Comparison of ENCODE assay signal across 1 cellular context in genomic region chr7:30761214-30762156, GRCh38.
A peak's percentile ranks its signal among the peaks of the same experiment; 100 is the strongest.
TF ChIP-seq lines count a peak whose summit lies in the region.

No MANE protein-coding gene starts in this region.

TF ChIP-seq in K562, 482 proteins besides CTCF, POLR2A, EP300 and RAD21 (continued from another document and continues in another):
- TF ChIP-seq ZMIZ1 (IDR thresholded peaks at IDR 0.05; ENCODE audit: low read depth in 2 of 2, low read length in 2 of 2) (peak in 1 of 2 experiments; percentile 91; a peak in 2 of 4 replicates), VEZF1 (CRISPR knock-in tag; IDR thresholded peaks at IDR 0.05) (peak; percentile 76), E2F3 (CRISPR knock-in tag; IDR thresholded peaks at IDR 0.05) (no peak), CCNT2 (IDR thresholded peaks at IDR 0.05; ENCODE audit: borderline replicate concordance, extremely low read depth, insufficient read length, low read depth, low read length) (peak; percentile 98), ZNF766 (CRISPR knock-in tag; conservative IDR thresholded peaks at IDR 0.05) (peak; percentile 90; the same call in 1 of the 2 replicates), ZNF318 (IDR thresholded peaks at IDR 0.05; ENCODE audit: borderline replicate concordance in 1 of 2, low read depth in 1 of 2) (0 out of 4 replicates have a peak, but pooled peaks of 1 of the 2 experiments have one; percentile 50), ZKSCAN1 (IDR thresholded peaks at IDR 0.05; ENCODE audit: low read depth, low read length) (0 out of 2 replicates have a peak, but pooled peaks have one; percentile 28), ETV6 (IDR thresholded peaks at IDR 0.05; ENCODE audit: borderline replicate concordance in 1 of 2, low read depth in 2 of 2, low read length in 1 of 2) (peak in 1 of 2 experiments; percentile 45; a peak in 1 of 4 replicates), ETV6 (CRISPR knock-in tag; IDR thresholded peaks at IDR 0.05; ENCODE audit: borderline replicate concordance) (no peak), MEF2D (tag; conservative IDR thresholded peaks at IDR 0.05; ENCODE audit: low read depth) (peak; percentile 69), HDAC1 (IDR thresholded peaks at IDR 0.05) (peak; percentile 91 to 98), HEY1 (CRISPR knock-in tag; IDR thresholded peaks at IDR 0.05; ENCODE audit: borderline replicate concordance) (peak; percentile 88; the same call in 1 of the 2 replicates), TAL1 (IDR thresholded peaks at IDR 0.05) (peak; percentile 98), HDAC2 (IDR thresholded peaks at IDR 0.05) (peak; percentile 98), MAZ (CRISPR knock-in tag; conservative IDR thresholded peaks at IDR 0.05 in 1 of 2, IDR thresholded peaks at IDR 0.05 in 1 of 2) (peak in 1 of 2 experiments; percentile 61; a peak in 2 of 4 replicates), SAP30 (IDR thresholded peaks at IDR 0.05; ENCODE audit: borderline replicate concordance, insufficient read depth, low read depth, low read length, poor library complexity, severe bottlenecking) (no peak), L3MBTL2 (IDR thresholded peaks at IDR 0.05) (no peak; the same call in 1 of the 2 replicates), ZBTB34 (CRISPR knock-in tag; IDR thresholded peaks at IDR 0.05) (no peak), HMBOX1 (IDR thresholded peaks at IDR 0.05) (peak; percentile 94), CC2D1A (IDR thresholded peaks at IDR 0.05) (peak; percentile 97; the same call in 1 of the 2 replicates), FOXJ2 (tag; IDR thresholded peaks at IDR 0.05) (0 out of 2 replicates have a peak, but pooled peaks have one; percentile 76), TCFL5 (CRISPR knock-in tag; conservative IDR thresholded peaks at IDR 0.05) (0 out of 2 replicates have a peak, but pooled peaks have one; percentile 31), STAT5B (CRISPR knock-in tag; IDR thresholded peaks at IDR 0.05) (no peak), ZNF431 (CRISPR knock-in tag; IDR thresholded peaks at IDR 0.05) (no peak), ZNF592 (IDR thresholded peaks at IDR 0.05) (peak; percentile 85), ZFPM2 (CRISPR knock-in tag; IDR thresholded peaks at IDR 0.05) (no peak), SREBF2 (CRISPR knock-in tag; IDR thresholded peaks at IDR 0.05) (0 out of 2 replicates have a peak, but pooled peaks have one; percentile 49), NBN (IDR thresholded peaks at IDR 0.05; ENCODE audit: low read depth) (peak; percentile 98), NFE2 (IDR thresholded peaks at IDR 0.05; ENCODE audit: low read depth) (peak; percentile 59; the same call in 1 of the 2 replicates), ARID3B (CRISPR knock-in tag; IDR thresholded peaks at IDR 0.05; ENCODE audit: borderline replicate concordance) (no peak)
